1 cellular context compared by ENCODE assay signal in genomic region chr2:24837996-24838513, GRCh38.
TF ChIP-seq lines count a peak whose summit lies in the region.

No MANE protein-coding gene starts in this region.

TF ChIP-seq in HepG2, 621 proteins besides CTCF, POLR2A, EP300 and RAD21:
- TF ChIP-seq CREB3 (CRISPR knock-in tag; IDR thresholded peaks at IDR 0.05) (no peak), CREB1 (IDR thresholded peaks at IDR 0.05) (peak; percentile 5; the same call in 1 of the 2 replicates), CREB1 (CRISPR knock-in tag; IDR thresholded peaks at IDR 0.05) (no peak), ZSCAN30 (CRISPR knock-in tag; IDR thresholded peaks at IDR 0.05) (no peak)
TF ChIP-seq in HepG2: peak in this region for 1.
